Comparison of ENCODE assay signal across 9 cellular contexts in the genomic region with DNA sequence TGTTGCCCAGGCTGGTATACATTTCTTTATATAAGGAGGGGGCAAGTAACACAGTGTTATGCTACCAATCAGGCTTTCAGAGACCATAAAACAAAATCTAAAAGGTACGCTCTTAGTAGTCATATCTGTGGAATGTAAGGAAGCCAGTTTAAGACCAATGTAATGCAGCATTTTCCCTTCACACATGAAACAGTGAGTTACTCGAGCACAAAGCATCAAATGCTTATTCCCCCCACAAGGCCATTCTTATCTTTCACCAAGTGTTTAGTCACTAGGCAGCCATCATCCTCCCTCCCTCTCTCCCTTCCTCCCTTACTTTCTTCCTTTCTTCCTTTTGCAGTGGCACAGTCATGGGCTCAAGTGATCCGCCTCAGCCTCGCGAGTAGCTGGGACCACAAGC. TPM values are rescaled to one million over a fixed set of nuclear protein-coding genes. Genes with fewer than 3 reads are reported as not detected.
DNase-seq lines count a peak whose midpoint lies in the region; ATAC-seq and TF ChIP-seq lines count a peak whose summit lies in the region.
"Had no signal": no experiment of that assay in that cellular context is flagged by ENCODE, and none has a peak within 500 bp of the region (broad histone marks: within the 10 kb centered on the region; RNA-seq: fewer than 3 reads in every experiment).

No MANE protein-coding gene starts in this region.

- intact Hi-C loops in activated CD8-positive, alpha-beta T cell treated with anti-CD3 and anti-CD28 coated beads for 36 hours (cut with micrococcal nuclease): no loop called here
- intact Hi-C loops in stomach (cut with DNase I; ENCODE audit: low total_unique reads): no loop called here

- peaks cover 80% of the 10 kb centered on the region for H3K36me3 Mint-ChIP-seq in activated T-cell treated with anti-CD3 and anti-CD28 coated beads, Interleukin-2, amount 50 U/mL, for 24 hours (ENCODE audit: low read depth)
- H3K36me3 Mint-ChIP-seq in activated CD8-positive, alpha-beta T cell treated with anti-CD3 and anti-CD28 coated beads for 36 hours (ENCODE audit: low read depth): peaks cover 34% of the 10 kb centered on the region

- H3K27ac ChIP-seq in stomach (peak overlapping the region; percentile 66 to 85 (median 77)), SJCRH30 (no peak overlapping the region)

- TF ChIP-seq POLR2A in stomach (IDR thresholded peaks at IDR 0.05): no peak

- TF ChIP-seq EP300 in stomach (IDR thresholded peaks at IDR 0.05): no peak

- peak overlapping the region; percentile 89 for H3K27ac Mint-ChIP-seq in activated T-cell treated with anti-CD3 and anti-CD28 coated beads, Interleukin-2, amount 50 U/mL, for 24 hours
- H3K27ac Mint-ChIP-seq in activated CD8-positive, alpha-beta T cell treated with anti-CD3 and anti-CD28 coated beads for 36 hours: peak overlapping the region; percentile 86

- CTCF ChIA-PET in activated CD8-positive, alpha-beta T cell treated with anti-CD3 and anti-CD28 coated beads for 36 hours (lab: Charles Lee): interaction anchor here (1.4 to 2.0 kb wide), 5 partner anchors 11 to 161 kb away, joined by 5 to 12 read pairs (median 6); no protein-coding TSS in a partner anchor

- H3K27me3 Mint-ChIP-seq in activated T-cell treated with anti-CD3 and anti-CD28 coated beads, Interleukin-2, amount 50 U/mL, for 24 hours: no peaks in the 10 kb centered on the region
- H3K27me3 Mint-ChIP-seq in activated CD8-positive, alpha-beta T cell treated with anti-CD3 and anti-CD28 coated beads for 36 hours: no peaks in the 10 kb centered on the region

- POLR2A ChIA-PET in activated CD8-positive, alpha-beta T cell treated with anti-CD3 and anti-CD28 coated beads for 36 hours (lab: Charles Lee): interaction anchor here (2.0 to 2.7 kb wide), 3 partner anchors 10 to 13 kb away, joined by 8 to 17 read pairs (median 12); a partner anchor contains a TSS

- H3K9me3 ChIP-seq in stomach: no peaks in the 10 kb centered on the region
- H3K9me3 ChIP-seq in SJCRH30 (replicated peaks): no peaks in the 10 kb centered on the region
- H3K9me3 ChIP-seq: gastroesophageal sphincter had no signal

- no peak for TF ChIP-seq CTCF in activated CD8-positive, alpha-beta T cell treated with anti-CD3 and anti-CD28 coated beads for 36 hours (IDR thresholded peaks at IDR 0.05)
- no peak for TF ChIP-seq CTCF in stomach (IDR thresholded peaks at IDR 0.05)

- no peak overlapping the region for H3K4me3 Mint-ChIP-seq in activated T-cell treated with anti-CD3 and anti-CD28 coated beads, Interleukin-2, amount 50 U/mL, for 24 hours
- no peak overlapping the region for H3K4me3 Mint-ChIP-seq in activated CD8-positive, alpha-beta T cell treated with anti-CD3 and anti-CD28 coated beads for 36 hours

- peaks cover 72% of the 10 kb centered on the region for H3K4me1 Mint-ChIP-seq in activated T-cell treated with anti-CD3 and anti-CD28 coated beads, Interleukin-2, amount 50 U/mL, for 24 hours (ENCODE audit: low read depth)
- H3K4me1 Mint-ChIP-seq in activated CD8-positive, alpha-beta T cell treated with anti-CD3 and anti-CD28 coated beads for 36 hours (ENCODE audit: low read depth): peaks cover 62% of the 10 kb centered on the region

- H3K27me3 ChIP-seq in stomach: no peaks in the 10 kb centered on the region
- no peaks in the 10 kb centered on the region for H3K27me3 ChIP-seq in SJCRH30
- H3K27me3 ChIP-seq: gastroesophageal sphincter had no signal

- H3K9me3 Mint-ChIP-seq in activated T-cell treated with anti-CD3 and anti-CD28 coated beads, Interleukin-2, amount 50 U/mL, for 24 hours: no peaks in the 10 kb centered on the region
- H3K9me3 Mint-ChIP-seq in activated CD8-positive, alpha-beta T cell treated with anti-CD3 and anti-CD28 coated beads for 36 hours: no peaks in the 10 kb centered on the region

- no peak for ATAC-seq in activated CD8-positive, alpha-beta T cell treated with anti-CD3 and anti-CD28 coated beads for 36 hours
- ATAC-seq in GM19324 (IDR thresholded peaks at IDR 0.05; ENCODE audit: low FRiP score, unreplicated experiment): no peak
- ATAC-seq: gastroesophageal sphincter had no signal

- 79 to 91% (median 84%) methylated on average over 5 of the region's 5 CpGs for WGBS in stomach, 5 donors

- no peak for DNase-seq in activated T-cell treated with anti-CD3 and anti-CD28 coated beads, Interleukin-2, amount 50 U/mL, for 24 hours
- DNase-seq in activated T-cell treated with anti-CD3 and anti-CD28 coated beads for 4 hours (no peak), glomerular visceral epithelial cell (ENCODE audit: extremely low spot score) (peak; percentile 72), stomach (no peak), SKM-1 (lab: John Stamatoyannopoulos, UW; ENCODE audit: unreplicated experiment) (no peak), SJCRH30 (no peak)
- no peak for DNase-seq in activated CD8-positive, alpha-beta T cell treated with anti-CD3 and anti-CD28 coated beads for 36 hours

- H3K36me3 ChIP-seq in stomach (peaks cover 6 to 53% (median 44%) of the 10 kb centered on the region in 4 donors), SJCRH30 (no peaks in the 10 kb centered on the region)

- peaks cover 47 to 82% (median 63%) of the 10 kb centered on the region in 4 donors for H3K4me1 ChIP-seq in stomach
- no peaks in the 10 kb centered on the region for H3K4me1 ChIP-seq in SJCRH30

- no peak overlapping the region for H3K4me3 ChIP-seq in stomach
- no peak overlapping the region for H3K4me3 ChIP-seq in SJCRH30
- H3K4me3 ChIP-seq: gastroesophageal sphincter had no signal

RNA-seq across cellular contexts. Expression of a gene that starts 12.8 kb away (rescaled TPM):
- total RNA-seq in activated CD8-positive, alpha-beta T cell treated with anti-CD3 and anti-CD28 coated beads for 36 hours: 10 to 100 TPM; 64.7 to 65.4 TPM
- total RNA-seq in stomach: 100 to 1,000 TPM in 1 of 5 donors, 10 to 100 TPM in 3, 1 to 10 TPM in 1; 6.4 to 175 (median 59.8) TPM
- polyA plus RNA-seq in stomach: 100 to 1,000 TPM in 2 of 3 donors, 10 to 100 TPM in 1; 51.6 to 109 (median 106) TPM
- total RNA-seq in SJCRH30 (2014; rRNA removed; shearing (Covaris generic)): 22.0 and 24.2 TPM in 2 replicates

RNA-seq across cellular contexts. Expression of a gene that starts 14.6 kb away (rescaled TPM):
- total RNA-seq in activated CD8-positive, alpha-beta T cell treated with anti-CD3 and anti-CD28 coated beads for 36 hours: 10 to 100 TPM; 45.3 to 53.6 TPM
- 100 to 1,000 TPM in 1 of 5 donors, 10 to 100 TPM in 4; 22.8 to 109 (median 47.7) TPM for total RNA-seq in stomach
- polyA plus RNA-seq in stomach: 100 to 1,000 TPM in 1 of 3 donors, 10 to 100 TPM in 2; 67.7 to 126 (median 90.7) TPM
- total RNA-seq in SJCRH30 (2014; rRNA removed; shearing (Covaris generic)): 0.79 and 2.2 TPM in 2 replicates

RNA-seq across cellular contexts. Expression of a gene that starts 49.5 kb away (rescaled TPM):
- 10 to 100 TPM; 31.9 to 32.2 TPM for total RNA-seq in activated CD8-positive, alpha-beta T cell treated with anti-CD3 and anti-CD28 coated beads for 36 hours
- total RNA-seq in stomach: 10 to 100 TPM in 3 of 5 donors, 1 to 10 TPM in 2; 2.9 to 36.5 (median 18.8) TPM
- 10 to 100 TPM in 2 of 3 donors, 1 to 10 TPM in 1; 9.5 to 13.8 (median 10.6) TPM for polyA plus RNA-seq in stomach
- total RNA-seq in SJCRH30 (2014; rRNA removed; shearing (Covaris generic)): 28.6 and 31.0 TPM in 2 replicates
